In the genomic region with DNA sequence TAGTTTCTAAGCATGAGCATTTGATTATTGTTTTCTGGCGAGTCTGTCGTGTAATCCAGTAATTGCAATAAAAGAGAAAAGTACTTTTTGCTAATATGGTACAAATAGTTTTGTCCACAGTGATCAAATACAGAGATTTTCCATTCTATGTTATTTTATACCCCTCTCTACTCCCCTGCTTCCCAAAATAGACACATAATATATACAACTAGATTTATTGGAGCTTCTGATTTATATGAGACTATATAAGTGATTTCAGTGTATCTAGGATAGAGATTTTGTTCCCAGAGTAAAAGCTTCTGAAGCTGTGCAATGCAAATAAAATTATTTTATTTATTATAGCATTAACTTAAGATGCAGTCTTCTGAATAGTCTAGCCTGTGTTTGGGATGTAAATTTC, we compare ENCODE assay signal across 17 cellular contexts.
DNase-seq lines count a peak whose midpoint lies in the region; ATAC-seq and TF ChIP-seq lines count a peak whose summit lies in the region.
"Had no signal": no experiment of that assay in that cellular context is flagged by ENCODE, and none has a peak within 500 bp of the region (broad histone marks: within the 10 kb centered on the region; RNA-seq: fewer than 3 reads in every experiment).

No MANE protein-coding gene starts in this region.

- no peaks in the 10 kb centered on the region for H3K36me3 ChIP-seq in hepatocyte (replicated peaks; ENCODE audit: insufficient read depth, low read depth)
- H3K36me3 ChIP-seq in neural cell (ENCODE audit: insufficient read depth, low read length) = no peaks in the 10 kb centered on the region
- H3K36me3 ChIP-seq in neuronal stem cell (replicated peaks in 1 of 2; ENCODE audit: control insufficient read depth in 2 of 2, insufficient read depth in 2 of 2, low read length in 2 of 2) = no peaks in the 10 kb centered on the region
- no peaks in the 10 kb centered on the region for H3K36me3 ChIP-seq in BE2C

- TF ChIP-seq RAD21 in neural cell (conservative IDR thresholded peaks at IDR 0.05) = no peak

- TF ChIP-seq EP300 in neural cell (conservative IDR thresholded peaks at IDR 0.05; ENCODE audit: poor library complexity, severe bottlenecking) = no peak

- no peak for TF ChIP-seq CTCF in hepatocyte (IDR thresholded peaks at IDR 0.05; ENCODE audit: poor library complexity)
- TF ChIP-seq CTCF in neural cell (IDR thresholded peaks at IDR 0.05; ENCODE audit: poor library complexity, severe bottlenecking) = no peak
- TF ChIP-seq CTCF in BE2C (IDR thresholded peaks at IDR 0.05; ENCODE audit: low read depth, low read length) = no peak

- H3K79me2 ChIP-seq in hepatocyte = no peaks in the 10 kb centered on the region
- no peaks in the 10 kb centered on the region for H3K79me2 ChIP-seq in neural cell (replicated peaks; ENCODE audit: insufficient read depth, low read length)

- no peak overlapping the region for H2BK120ac ChIP-seq in neuronal stem cell (ENCODE audit: low read depth, low read length)

- ATAC-seq in HG02870 (IDR thresholded peaks at IDR 0.05; ENCODE audit: unreplicated experiment) = no peak
- ATAC-seq: CD8-positive, alpha-beta T cell had no signal

- H2BK5ac ChIP-seq in neuronal stem cell (ENCODE audit: low read length) = no peak overlapping the region

- H3K4me1 ChIP-seq in hepatocyte (ENCODE audit: insufficient read depth) = no peaks in the 10 kb centered on the region
- peaks cover 7 to 25% of the 10 kb centered on the region in 2 donors for H3K4me1 ChIP-seq in neuronal stem cell (ENCODE audit: control insufficient read depth in 2 of 2, insufficient read depth in 1 of 2, low read depth in 1 of 2, low read length in 2 of 2)
- H3K4me1 ChIP-seq in BE2C = no peaks in the 10 kb centered on the region
- H3K4me1 ChIP-seq: Caco-2 had no signal

- H2AK5ac ChIP-seq in neuronal stem cell (ENCODE audit: low read depth, low read length) = no peak overlapping the region

- no peak overlapping the region for H3K18ac ChIP-seq in neuronal stem cell (ENCODE audit: low read length)

- no peak overlapping the region for H3K4me3 ChIP-seq in hepatocyte
- H3K4me3 ChIP-seq in neural cell (ENCODE audit: low read length) = no peak overlapping the region
- H3K4me3 ChIP-seq in neuronal stem cell (ENCODE audit: low read length in 2 of 2) = no peak overlapping the region
- H3K4me3 ChIP-seq in BE2C (ENCODE audit: low read depth, low read length) = no peak overlapping the region
- H3K4me3 ChIP-seq: BLaER1 treated with 17β-estradiol and CSF1 and Interleukin-3, amounts not matched to agents 10 nM and 100 nM had no signal

- no peaks in the 10 kb centered on the region for H3F3A ChIP-seq in neural cell (ENCODE audit: insufficient read depth, low read length, poor library complexity, severe bottlenecking)

- no peak overlapping the region for H3K23ac ChIP-seq in neuronal stem cell (ENCODE audit: low read depth, low read length, poor library complexity)

- H3K14ac ChIP-seq in neuronal stem cell (ENCODE audit: low read length) = no peak overlapping the region

- no peak overlapping the region for H3K4ac ChIP-seq in neuronal stem cell (ENCODE audit: low read length)

- no peaks in the 10 kb centered on the region for H3K9me2 ChIP-seq in hepatocyte (replicated peaks; ENCODE audit: insufficient read depth)
- H3K9me2 ChIP-seq in neural cell (ENCODE audit: insufficient read depth, low read length) = no peaks in the 10 kb centered on the region

- no peak overlapping the region for H2BK15ac ChIP-seq in neuronal stem cell (ENCODE audit: low read length)

- no peak overlapping the region for H2BK12ac ChIP-seq in neuronal stem cell (ENCODE audit: low read length)

- peak overlapping the region; percentile 54 for H3K4me2 ChIP-seq in hepatocyte
- H3K4me2 ChIP-seq in neural cell (ENCODE audit: low read length) = peak overlapping the region; percentile 9
- no peak overlapping the region for H3K4me2 ChIP-seq in neuronal stem cell (ENCODE audit: insufficient read depth, low read length, poor library complexity, severe bottlenecking)
- H3K4me2 ChIP-seq: BLaER1 treated with 17β-estradiol and CSF1 and Interleukin-3, amounts not matched to agents 10 nM and 100 nM had no signal

- H3K9me3 ChIP-seq in hepatocyte (ENCODE audit: low read depth) (no peaks in the 10 kb centered on the region), neural cell (ENCODE audit: low read length) (no peaks in the 10 kb centered on the region), neuronal stem cell (replicated peaks in 1 of 2; ENCODE audit: control insufficient read depth in 2 of 2, insufficient read depth in 1 of 2, low read depth in 1 of 2, low read length in 2 of 2) (peaks cover 0 to 12% of the 10 kb centered on the region in 2 donors), BE2C (no peaks in the 10 kb centered on the region)
- H3K9me3 ChIP-seq: Caco-2 had no signal

- H4K20me1 ChIP-seq in hepatocyte (ENCODE audit: insufficient read depth, poor library complexity, severe bottlenecking) (no peaks in the 10 kb centered on the region), neural cell (ENCODE audit: insufficient read depth) (no peaks in the 10 kb centered on the region)
- H4K20me1 ChIP-seq: BLaER1 treated with 17β-estradiol and CSF1 and Interleukin-3, amounts not matched to agents 10 nM and 100 nM had no signal

- no peaks in the 10 kb centered on the region for H3K27me3 ChIP-seq in hepatocyte
- H3K27me3 ChIP-seq in neural cell (ENCODE audit: insufficient read depth, low read depth, low read length) = no peaks in the 10 kb centered on the region
- no peaks in the 10 kb centered on the region for H3K27me3 ChIP-seq in neuronal stem cell (ENCODE audit: control insufficient read depth in 3 of 3, insufficient read depth in 3 of 3, low read depth in 1 of 3, low read length in 3 of 3)
- H3K27me3 ChIP-seq in BE2C = no peaks in the 10 kb centered on the region
- H3K27me3 ChIP-seq: BLaER1 treated with 17β-estradiol and CSF1 and Interleukin-3, amounts not matched to agents 10 nM and 100 nM had no signal

- H3K9ac ChIP-seq in neural cell (ENCODE audit: low read length) = no peak overlapping the region
- no peak overlapping the region for H3K9ac ChIP-seq in neuronal stem cell (ENCODE audit: low read depth, low read length, poor library complexity)
- H3K9ac ChIP-seq: BLaER1 treated with 17β-estradiol and CSF1 and Interleukin-3, amounts not matched to agents 10 nM and 100 nM had no signal

- no peak overlapping the region for H2AFZ ChIP-seq in hepatocyte
- no peak overlapping the region for H2AFZ ChIP-seq in neural cell (ENCODE audit: low read depth, low read length)
- H2AFZ ChIP-seq in neuronal stem cell (ENCODE audit: low read length) = no peak overlapping the region

- DNase-seq in hepatocyte (ENCODE audit: low spot score) (no peak), neuronal stem cell (ENCODE audit: low spot score) (no peak), NK-92 (lab: John Stamatoyannopoulos, UW; ENCODE audit: unreplicated experiment) (no peak), BE2C (no peak), NCI-H187 (lab: John Stamatoyannopoulos, UW) (no peak)
- DNase-seq: 8988T; ACHN; Caco-2; Calu3; CD4-positive, alpha-beta T cell; CD8-positive, alpha-beta T cell; DMS79 treated with DMSO at 0.1 percent for 48 hours; GF-D8 had no signal

- WGBS in hepatocyte (ENCODE audit: low lambda C conversion rate, missing lambda C conversion rate) = 54% methylated on average over 2 of the region's 2 CpGs
- whole genome bisulfite sequencing in neuronal stem cell (ENCODE audit: extremely low coverage in 2 of 2, insufficient read length in 2 of 2, insufficient replicate concordance in 1 of 2), 2 donors = no CpG with 5 or more reads among the region's 2 CpGs

- no peak overlapping the region for H3K27ac ChIP-seq in hepatocyte
- H3K27ac ChIP-seq in neural cell (ENCODE audit: low read length) = no peak overlapping the region
- H3K27ac ChIP-seq in neuronal stem cell (replicated peaks; ENCODE audit: low read length) = peak overlapping the region; percentile 13
- H3K27ac ChIP-seq: BLaER1 treated with 17β-estradiol and CSF1 and Interleukin-3, amounts not matched to agents 10 nM and 100 nM; C4-2B had no signal

- no peaks in the 10 kb centered on the region for H3K79me1 ChIP-seq in neuronal stem cell (ENCODE audit: low read depth, low read length)

- no peak overlapping the region for H4K8ac ChIP-seq in neuronal stem cell (ENCODE audit: low read depth, low read length)

- H4K91ac ChIP-seq in neuronal stem cell (ENCODE audit: low read depth, low read length, poor library complexity) = no peak overlapping the region

TF ChIP-seq in neural cell, 6 proteins besides CTCF, POLR2A, EP300 and RAD21:
- TF ChIP-seq SMC3 (conservative IDR thresholded peaks at IDR 0.05; ENCODE audit: poor library complexity) (no peak), MXI1 (conservative IDR thresholded peaks at IDR 0.05; ENCODE audit: poor library complexity, severe bottlenecking) (no peak), EZH2 (IDR thresholded peaks at IDR 0.05; ENCODE audit: borderline replicate concordance, insufficient read depth, low read length, poor library complexity, severe bottlenecking) (no peak), POLR2AphosphoS5 (IDR thresholded peaks at IDR 0.05) (no peak), TAF1 (IDR thresholded peaks at IDR 0.05; ENCODE audit: low read depth) (no peak)
- TF ChIP-seq, protein P1, sequence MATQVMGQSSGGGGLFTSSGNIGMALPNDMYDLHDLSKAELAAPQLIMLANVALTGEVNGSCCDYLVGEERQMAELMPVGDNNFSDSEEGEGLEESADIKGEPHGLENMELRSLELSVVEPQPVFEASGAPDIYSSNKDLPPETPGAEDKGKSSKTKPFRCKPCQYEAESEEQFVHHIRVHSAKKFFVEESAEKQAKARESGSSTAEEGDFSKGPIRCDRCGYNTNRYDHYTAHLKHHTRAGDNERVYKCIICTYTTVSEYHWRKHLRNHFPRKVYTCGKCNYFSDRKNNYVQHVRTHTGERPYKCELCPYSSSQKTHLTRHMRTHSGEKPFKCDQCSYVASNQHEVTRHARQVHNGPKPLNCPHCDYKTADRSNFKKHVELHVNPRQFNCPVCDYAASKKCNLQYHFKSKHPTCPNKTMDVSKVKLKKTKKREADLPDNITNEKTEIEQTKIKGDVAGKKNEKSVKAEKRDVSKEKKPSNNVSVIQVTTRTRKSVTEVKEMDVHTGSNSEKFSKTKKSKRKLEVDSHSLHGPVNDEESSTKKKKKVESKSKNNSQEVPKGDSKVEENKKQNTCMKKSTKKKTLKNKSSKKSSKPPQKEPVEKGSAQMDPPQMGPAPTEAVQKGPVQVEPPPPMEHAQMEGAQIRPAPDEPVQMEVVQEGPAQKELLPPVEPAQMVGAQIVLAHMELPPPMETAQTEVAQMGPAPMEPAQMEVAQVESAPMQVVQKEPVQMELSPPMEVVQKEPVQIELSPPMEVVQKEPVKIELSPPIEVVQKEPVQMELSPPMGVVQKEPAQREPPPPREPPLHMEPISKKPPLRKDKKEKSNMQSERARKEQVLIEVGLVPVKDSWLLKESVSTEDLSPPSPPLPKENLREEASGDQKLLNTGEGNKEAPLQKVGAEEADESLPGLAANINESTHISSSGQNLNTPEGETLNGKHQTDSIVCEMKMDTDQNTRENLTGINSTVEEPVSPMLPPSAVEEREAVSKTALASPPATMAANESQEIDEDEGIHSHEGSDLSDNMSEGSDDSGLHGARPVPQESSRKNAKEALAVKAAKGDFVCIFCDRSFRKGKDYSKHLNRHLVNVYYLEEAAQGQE (IDR thresholded peaks at IDR 0.05; ENCODE audit: borderline replicate concordance) = no peak
TF ChIP-seq in neural cell: peak in this region for 0.
